ENCODE assay signal across 1 cellular context in genomic region chr19:12610540-12611360, GRCh38.
TF ChIP-seq lines count a peak whose summit lies in the region.

TSS of gene ZNF490 (minus strand) at chr19:12610813. CDS start at chr19:12610680, 133 bp downstream.
TSS of gene ZNF791 (plus strand) at chr19:12610920. CDS start at chr19:12611080, 160 bp downstream.

TF ChIP-seq in K562, 482 proteins besides CTCF, POLR2A, EP300 and RAD21 (continued from another document and continues in another):
- TF ChIP-seq TFAP4 (CRISPR knock-in tag; IDR thresholded peaks at IDR 0.05; ENCODE audit: borderline replicate concordance), result peak; percentile 74; the same call in 1 of the 2 replicates
- TF ChIP-seq ZBTB1 (CRISPR knock-in tag; IDR thresholded peaks at IDR 0.05; ENCODE audit: borderline replicate concordance, low read depth), result no peak; the same call in 1 of the 2 replicates
- no peak for TF ChIP-seq ZNF551 (CRISPR knock-in tag; IDR thresholded peaks at IDR 0.05)
- TF ChIP-seq YBX1 (IDR thresholded peaks at IDR 0.05), result no peak
- no peak for TF ChIP-seq ZNF512 (tag; IDR thresholded peaks at IDR 0.05)
- TF ChIP-seq ZNF511 (CRISPR knock-in tag; IDR thresholded peaks at IDR 0.05), result peak; percentile 69
- TF ChIP-seq E2F1 (CRISPR knock-in tag; IDR thresholded peaks at IDR 0.05), result 0 out of 2 replicates have a peak, but pooled peaks have one; percentile 37
- TF ChIP-seq ERF (CRISPR knock-in tag; IDR thresholded peaks at IDR 0.05), result no peak
- TF ChIP-seq LEF1 (IDR thresholded peaks at IDR 0.05), result no peak
- no peak for TF ChIP-seq HMG20A (CRISPR knock-in tag; conservative IDR thresholded peaks at IDR 0.05)
- TF ChIP-seq FOXJ2 (tag; IDR thresholded peaks at IDR 0.05), result no peak
- TF ChIP-seq TAF1 (IDR thresholded peaks at IDR 0.05; ENCODE audit: control insufficient read depth, extremely low read depth, insufficient read depth, low read length, severe bottlenecking), result peak; percentile 91
- TF ChIP-seq KDM2B (CRISPR knock-in tag; IDR thresholded peaks at IDR 0.05), result no peak
- TF ChIP-seq E2F3 (CRISPR knock-in tag; IDR thresholded peaks at IDR 0.05), result no peak
- TF ChIP-seq PYGO2 (tag; IDR thresholded peaks at IDR 0.05), result no peak
- TF ChIP-seq RHOXF2B (CRISPR knock-in tag; conservative IDR thresholded peaks at IDR 0.05), result no peak
- no peak for TF ChIP-seq ZNF224 (CRISPR knock-in tag; IDR thresholded peaks at IDR 0.05)
- TF ChIP-seq RAD51 (IDR thresholded peaks at IDR 0.05; ENCODE audit: borderline replicate concordance, low read depth), result no peak
- no peak for TF ChIP-seq ADNP (tag; IDR thresholded peaks at IDR 0.05)
- no peak for TF ChIP-seq MECOM (CRISPR knock-in tag; IDR thresholded peaks at IDR 0.05)
- TF ChIP-seq CBX3 (IDR thresholded peaks at IDR 0.05; ENCODE audit: borderline replicate concordance in 1 of 2, low read length in 2 of 2), result peak in 1 of 2 experiments; percentile 91; a peak in 1 of 3 replicates
- no peak for TF ChIP-seq NUFIP1 (IDR thresholded peaks at IDR 0.05; ENCODE audit: partially characterized antibody)
- no peak for TF ChIP-seq NR2F6 (CRISPR knock-in tag; IDR thresholded peaks at IDR 0.05)
- TF ChIP-seq HDAC1 (IDR thresholded peaks at IDR 0.05), result peak in 1 of 2 experiments; percentile 83; a peak in 2 of 4 replicates
- TF ChIP-seq ZNF134 (CRISPR knock-in tag; conservative IDR thresholded peaks at IDR 0.05), result no peak
- TF ChIP-seq GABPB1 (CRISPR knock-in tag; IDR thresholded peaks at IDR 0.05), result peak; percentile 98
- no peak for TF ChIP-seq KAT7 (CRISPR knock-in tag; IDR thresholded peaks at IDR 0.05; ENCODE audit: borderline replicate concordance)
- TF ChIP-seq DLX4 (CRISPR knock-in tag; IDR thresholded peaks at IDR 0.05), result no peak
- no peak for TF ChIP-seq ZNF444 (CRISPR knock-in tag; IDR thresholded peaks at IDR 0.05)
- no peak for TF ChIP-seq ZBTB5 (IDR thresholded peaks at IDR 0.05)
- no peak for TF ChIP-seq MITF (IDR thresholded peaks at IDR 0.05)
- no peak for TF ChIP-seq PATZ1 (CRISPR knock-in tag; IDR thresholded peaks at IDR 0.05; ENCODE audit: borderline replicate concordance)
- no peak for TF ChIP-seq ZKSCAN8 (CRISPR knock-in tag; IDR thresholded peaks at IDR 0.05)
- no peak for TF ChIP-seq GTF3C2 (IDR thresholded peaks at IDR 0.05; ENCODE audit: borderline replicate concordance, extremely low read depth, insufficient read length)
- 0 out of 2 replicates have a peak, but pooled peaks have one; percentile 23 for TF ChIP-seq TARDBP (IDR thresholded peaks at IDR 0.05)
- peak; percentile 91 for TF ChIP-seq TBP (optimal IDR thresholded peaks at IDR 0.05; ENCODE audit: low read depth, low read length)
- peak; percentile 42; the same call in 1 of the 2 replicates for TF ChIP-seq ZNF232 (CRISPR knock-in tag; IDR thresholded peaks at IDR 0.05)
- no peak for TF ChIP-seq ZMIZ1 (IDR thresholded peaks at IDR 0.05; ENCODE audit: low read depth in 2 of 2, low read length in 2 of 2)
- no peak for TF ChIP-seq NR3C1 (CRISPR knock-in tag; IDR thresholded peaks at IDR 0.05)
- TF ChIP-seq ATF1 (CRISPR knock-in tag; IDR thresholded peaks at IDR 0.05), result peak; percentile 63
- peak; percentile 98 for TF ChIP-seq ATF1 (tag; IDR thresholded peaks at IDR 0.05)
- no peak for TF ChIP-seq PHTF2 (CRISPR knock-in tag; IDR thresholded peaks at IDR 0.05)
- TF ChIP-seq RNF219 (CRISPR knock-in tag; IDR thresholded peaks at IDR 0.05), result no peak
- TF ChIP-seq ZNF133 (CRISPR knock-in tag; IDR thresholded peaks at IDR 0.05), result no peak
- TF ChIP-seq GTF2E2 (tag; IDR thresholded peaks at IDR 0.05), result peak; percentile 95; the same call in 1 of the 2 replicates
- no peak for TF ChIP-seq ZNF77 (CRISPR knock-in tag; IDR thresholded peaks at IDR 0.05)
- no peak for TF ChIP-seq ZNF717 (CRISPR knock-in tag; IDR thresholded peaks at IDR 0.05)
